ENCODE assay signal across 23 cellular contexts in genomic region chr7:8322667-8323066, GRCh38.
A peak's percentile ranks its signal among the peaks of the same experiment; 100 is the strongest.
DNase-seq lines count a peak whose midpoint lies in the region; ATAC-seq, FAIRE-seq and TF ChIP-seq lines count a peak whose summit lies in the region.
"Had no signal": no experiment of that assay in that cellular context is flagged by ENCODE, and none has a peak within 500 bp of the region (broad histone marks: within the 10 kb centered on the region; RNA-seq: fewer than 3 reads in every experiment).

No MANE protein-coding gene starts in this region.

- H3K4me3 ChIP-seq in K562, result no peak overlapping the region
- no peak overlapping the region for H3K4me3 ChIP-seq in parathyroid adenoma (ENCODE audit: low read depth, low read length)
- H3K4me3 ChIP-seq in testis, result no peak overlapping the region
- H3K4me3 ChIP-seq: BLaER1 had no signal

- 11% methylated on average over 1 of the region's 1 CpG for WGBS in K562 (ENCODE audit: insufficient coverage, low coverage, missing lambda C conversion rate)
- 67 to 83% methylated on average over 1 of the region's 1 CpG for WGBS in testis, 2 donors

- no peak for FAIRE-seq in K562 (lab: Jason Lieb, UNC)
- FAIRE-seq: A204.1, D721Med, GM12891, GM18507, H1 had no signal

- H3K79me2 ChIP-seq in K562 (ENCODE audit: control insufficient read depth, insufficient read depth, low read length) (no peaks in the 10 kb centered on the region), parathyroid adenoma (no peaks in the 10 kb centered on the region)

- H3K9me3 ChIP-seq in K562 (replicated peaks; ENCODE audit: control insufficient read depth, insufficient read depth, low read depth, low read length) (no peaks in the 10 kb centered on the region; the same call in 1 of the 2 replicates), parathyroid adenoma (ENCODE audit: control insufficient read depth, low read length) (no peaks in the 10 kb centered on the region), testis (no peaks in the 10 kb centered on the region)

- no TSS peak for BruUV-seq in K562 (replicated peaks; lab: Mats Ljungman, UMichigan)

- no peak for TF ChIP-seq RAD21 in K562 (CRISPR knock-in tag; conservative IDR thresholded peaks at IDR 0.05 in 1 of 2, IDR thresholded peaks at IDR 0.05 in 1 of 2)

- CTCF ChIA-PET in K562 (lab: Yijun Ruan, JAX; ENCODE audit: low intra/inter-chr PET ratio), result no interaction called here

- POLR2A ChIA-PET in K562 (lab: Yijun Ruan, JAX), result interaction anchor here (2.1 kb wide), 1 partner anchor 18 kb away, joined by 5 read pairs; no protein-coding TSS in a partner anchor

- in situ Hi-C loops in K562 (cut with MboI), result no loop called here

- no peaks in the 10 kb centered on the region for H4K20me1 ChIP-seq in K562 (replicated peaks; ENCODE audit: control insufficient read depth, insufficient read depth, low read length)
- H4K20me1 ChIP-seq: BLaER1 had no signal

- H2AFZ ChIP-seq in K562 (ENCODE audit: low read depth, low read length), result no peak overlapping the region
- peak overlapping the region; percentile 23 for H2AFZ ChIP-seq in parathyroid adenoma

- H3K4me1 ChIP-seq in K562 (replicated peaks in 1 of 2; ENCODE audit: control insufficient read depth in 2 of 2, insufficient read depth in 2 of 2, low read length in 2 of 2) (peaks cover 0 to 8% of the 10 kb centered on the region in 2 experiments; a peak in 3 of 5 replicates), parathyroid adenoma (peaks cover 5% of the 10 kb centered on the region), testis (no peaks in the 10 kb centered on the region)
- H3K4me1 ChIP-seq: BLaER1 had no signal

- no peak for ATAC-seq in K562
- no peak for ATAC-seq in GM19023 (IDR thresholded peaks at IDR 0.05; ENCODE audit: unreplicated experiment)

- peaks cover 7% of the 10 kb centered on the region; the same call in 1 of the 3 replicates for H3K36me3 ChIP-seq in K562 (ENCODE audit: control insufficient read depth, insufficient read depth, low read length)
- no peaks in the 10 kb centered on the region for H3K36me3 ChIP-seq in parathyroid adenoma (ENCODE audit: control insufficient read depth, insufficient read depth, low read length)
- H3K36me3 ChIP-seq in testis (ENCODE audit: low read depth, missing control alignments), result no peaks in the 10 kb centered on the region
- H3K36me3 ChIP-seq: BLaER1 had no signal

- H3K27me3 ChIP-seq in K562 (ENCODE audit: control insufficient read depth in 2 of 2, insufficient read depth in 2 of 2, low read length in 2 of 2), result no peaks in the 10 kb centered on the region
- H3K27me3 ChIP-seq in parathyroid adenoma (ENCODE audit: control insufficient read depth, insufficient read depth, low read length), result no peaks in the 10 kb centered on the region
- no peaks in the 10 kb centered on the region for H3K27me3 ChIP-seq in testis
- H3K27me3 ChIP-seq: BLaER1 had no signal

- H3K4me2 ChIP-seq in K562 (ENCODE audit: insufficient read depth, low read length) (no peak overlapping the region), parathyroid adenoma (ENCODE audit: low read length) (no peak overlapping the region)
- H3K4me2 ChIP-seq: BLaER1 had no signal

- no peak for TF ChIP-seq EP300 in K562 (IDR thresholded peaks at IDR 0.05; ENCODE audit: low read length)

- H3K9ac ChIP-seq in K562 (ENCODE audit: insufficient read depth in 1 of 2, low read depth in 2 of 2, low read length in 2 of 2), result no peak overlapping the region
- no peak overlapping the region for H3K9ac ChIP-seq in parathyroid adenoma
- H3K9ac ChIP-seq: BLaER1 had no signal

- no peaks in the 10 kb centered on the region for H3K9me1 ChIP-seq in K562 (ENCODE audit: control insufficient read depth, insufficient read depth, low read length)

- H3K27ac ChIP-seq in C4-2B (peak overlapping the region; percentile 79; the same call in 1 of the 2 replicates), K562 (ENCODE audit: extremely low read depth, low read depth, low read length) (no peak overlapping the region), parathyroid adenoma (no peak overlapping the region), testis (no peak overlapping the region)
- H3K27ac ChIP-seq: 22Rv1, BLaER1 had no signal

- TF ChIP-seq POLR2A in K562 (conservative IDR thresholded peaks at IDR 0.05) (no peak), testis (IDR thresholded peaks at IDR 0.05) (no peak)

- intact Hi-C loops in K562 (cut with micrococcal nuclease) (no loop called here), testis (cut with DNase I; ENCODE audit: low total_unique reads) (no loop called here)

- DNase-seq in NCI-H526 (lab: John Stamatoyannopoulos, UW) (peak; percentile 37 to 59), K562 (ENCODE audit: extremely low read depth in 1 of 4, low spot score in 3 of 4) (no peak), HT-29 (ENCODE audit: low spot score) (no peak), testis (no peak), GM10266 (ENCODE audit: extremely low spot score) (no peak)
- DNase-seq: CD4-positive, alpha-beta T cell; CD8-positive, alpha-beta memory T cell; DMS 273 treated with DMSO at 0.1 percent for 48 hours; DMS79; EL; GDM1; H7; HCEC 1CT had no signal

- TF ChIP-seq CTCF in C4-2B (conservative IDR thresholded peaks at IDR 0.05), result no peak
- no peak for TF ChIP-seq CTCF in K562 (IDR thresholded peaks at IDR 0.05 in 2 of 3, conservative IDR thresholded peaks at IDR 0.05 in 1 of 3; ENCODE audit: insufficient read depth in 2 of 3, low read depth in 1 of 3, low read length in 3 of 3)
- TF ChIP-seq CTCF in parathyroid adenoma (IDR thresholded peaks at IDR 0.05), result no peak
- no peak for TF ChIP-seq CTCF in testis (IDR thresholded peaks at IDR 0.05)
- no peak for TF ChIP-seq CTCF in GM10266 (IDR thresholded peaks at IDR 0.05; ENCODE audit: control insufficient read depth, insufficient read depth, low read depth, missing control alignments)

TF ChIP-seq in K562, 482 proteins besides CTCF, POLR2A, EP300 and RAD21 (continues in another document):
- TF ChIP-seq ZNF644 (tag; IDR thresholded peaks at IDR 0.05; ENCODE audit: low read depth), result peak; percentile 87
- TF ChIP-seq STAT6 (CRISPR knock-in tag; IDR thresholded peaks at IDR 0.05), result no peak
- no peak for TF ChIP-seq BCL6 (CRISPR knock-in tag; IDR thresholded peaks at IDR 0.05)
- TF ChIP-seq NFE2L1 (tag; IDR thresholded peaks at IDR 0.05; ENCODE audit: borderline replicate concordance, low read depth), result 0 out of 2 replicates have a peak, but pooled peaks have one; percentile 10
- no peak for TF ChIP-seq ZNF551 (CRISPR knock-in tag; IDR thresholded peaks at IDR 0.05)
- no peak for TF ChIP-seq ETS1 (conservative IDR thresholded peaks at IDR 0.05; ENCODE audit: control insufficient read depth, low read depth, low read length)
- TF ChIP-seq DMBX1 (CRISPR knock-in tag; IDR thresholded peaks at IDR 0.05; ENCODE audit: borderline replicate concordance), result peak; percentile 86
- no peak for TF ChIP-seq ZNF134 (CRISPR knock-in tag; conservative IDR thresholded peaks at IDR 0.05)
- TF ChIP-seq MAX (CRISPR knock-in tag; IDR thresholded peaks at IDR 0.05), result no peak
- no peak for TF ChIP-seq SIX5 (IDR thresholded peaks at IDR 0.05; ENCODE audit: borderline replicate concordance in 1 of 2, insufficient read depth in 1 of 2, low read depth in 1 of 2, low read length in 2 of 2)
- TF ChIP-seq NR4A1 (CRISPR knock-in tag; IDR thresholded peaks at IDR 0.05), result no peak
- peak; percentile 74; the same call in 1 of the 2 replicates for TF ChIP-seq NR4A1 (tag; IDR thresholded peaks at IDR 0.05)
- no peak for TF ChIP-seq TAF9B (IDR thresholded peaks at IDR 0.05; ENCODE audit: partially characterized antibody)
- TF ChIP-seq MXI1 (IDR thresholded peaks at IDR 0.05; ENCODE audit: low read depth, low read length), result no peak
- TF ChIP-seq MEIS2 (IDR thresholded peaks at IDR 0.05; ENCODE audit: partially characterized antibody), result no peak
- 0 out of 2 replicates have a peak, but pooled peaks have one; percentile 55 for TF ChIP-seq ZNF79 (CRISPR knock-in tag; IDR thresholded peaks at IDR 0.05; ENCODE audit: low read depth)
- peak; percentile 86 for TF ChIP-seq DDX20 (tag; IDR thresholded peaks at IDR 0.05; ENCODE audit: low read depth)
- TF ChIP-seq SMAD4 (CRISPR knock-in tag; conservative IDR thresholded peaks at IDR 0.05), result peak; percentile 72
- TF ChIP-seq NR2C1 (IDR thresholded peaks at IDR 0.05), result no peak
- TF ChIP-seq NR2C1 (tag; IDR thresholded peaks at IDR 0.05), result peak; percentile 69
- TF ChIP-seq ZSCAN32 (CRISPR knock-in tag; IDR thresholded peaks at IDR 0.05), result no peak

Comparison
In these comparisons a context has a peak if more than half of its experiments do, and no peak if none do; other contexts are left out.
1. DNase-seq: peak in NCI-H526 (2 of 2); none in K562 (0 of 4), HT-29 (single experiment), testis (single experiment) and GM10266 (single experiment).